In genomic region chr18:74715865-74716712, GRCh38 we compare ENCODE assay signal across 16 cellular contexts.
DNase-seq lines count a peak whose midpoint lies in the region; ATAC-seq and TF ChIP-seq lines count a peak whose summit lies in the region.
"Had no signal": no experiment of that assay in that cellular context is flagged by ENCODE, and none has a peak within 500 bp of the region (broad histone marks: within the 10 kb centered on the region; RNA-seq: fewer than 3 reads in every experiment).

No MANE protein-coding gene starts in this region.

- no peak for TF ChIP-seq EP300 in gastroesophageal sphincter (IDR thresholded peaks at IDR 0.05)

- peaks cover 4% of the 10 kb centered on the region for H3K4me1 Mint-ChIP-seq in T-helper 2 cell treated with Interferon-gamma antibody and Interleukin-4, amounts not matched to agents 5 μg/mL and 100 μg/mL, for 36 hours (ENCODE audit: low read depth)

- no peaks in the 10 kb centered on the region for H3K9me3 ChIP-seq in gastroesophageal sphincter
- H3K9me3 ChIP-seq: HAP-1 had no signal

- WGBS in gastroesophageal sphincter (ENCODE audit: low coverage in 1 of 2), 2 donors = 58% methylated on average over 5 of the region's 5 CpGs

- DNase-seq in NCI-H1105 treated with DMSO at 0.1 percent for 48 hours (lab: John Stamatoyannopoulos, UW) (peak; percentile 56), NCI-H69 (lab: John Stamatoyannopoulos, UW) (peak; percentile 56), left lobe of liver (ENCODE audit: low spot score) (no peak), substantia nigra (lab: John Stamatoyannopoulos, UW) (no peak)
- no peak for DNase-seq in T-helper 2 cell treated with Interferon-gamma antibody and Interleukin-4, amounts not matched to agents 5 μg/mL and 100 μg/mL, for 36 hours (ENCODE audit: low spot score)
- DNase-seq: CD4-positive, alpha-beta T cell; NCI-H1436 treated with DMSO at 0.1 percent for 48 hours; NCI-H2107; NCI-H345 had no signal

- peak; percentile 93 for ATAC-seq in left lobe of liver
- no peak for ATAC-seq in HG02642 (IDR thresholded peaks at IDR 0.05; ENCODE audit: poor library complexity, unreplicated experiment)
- ATAC-seq in gastroesophageal sphincter = no peak
- ATAC-seq: K562, Panc1, Right ventricle myocardium inferior had no signal

- no peaks in the 10 kb centered on the region for H3K36me3 ChIP-seq in gastroesophageal sphincter
- H3K36me3 ChIP-seq: HAP-1 had no signal

- H3K27ac ChIP-seq in substantia nigra (ENCODE audit: low read depth, low read length, poor library complexity, severe bottlenecking) (peak overlapping the region; percentile 4), gastroesophageal sphincter (no peak overlapping the region)

- no peak overlapping the region for H3K4me3 Mint-ChIP-seq in T-helper 2 cell treated with Interferon-gamma antibody and Interleukin-4, amounts not matched to agents 5 μg/mL and 100 μg/mL, for 36 hours
- H3K4me3 Mint-ChIP-seq: B cell; CD4-positive, alpha-beta T cell had no signal

- no peaks in the 10 kb centered on the region for H3K27me3 Mint-ChIP-seq in T-helper 2 cell treated with Interferon-gamma antibody and Interleukin-4, amounts not matched to agents 5 μg/mL and 100 μg/mL, for 36 hours (ENCODE audit: low read depth)
- H3K27me3 Mint-ChIP-seq: B cell; CD4-positive, alpha-beta T cell had no signal

- TF ChIP-seq CTCF in gastroesophageal sphincter (IDR thresholded peaks at IDR 0.05) = no peak

- no peaks in the 10 kb centered on the region for H3K27me3 ChIP-seq in gastroesophageal sphincter

- no peak for TF ChIP-seq POLR2A in gastroesophageal sphincter (IDR thresholded peaks at IDR 0.05)

- H3K36me3 Mint-ChIP-seq in T-helper 2 cell treated with Interferon-gamma antibody and Interleukin-4, amounts not matched to agents 5 μg/mL and 100 μg/mL, for 36 hours (ENCODE audit: low read depth) = no peaks in the 10 kb centered on the region

- H3K4me1 ChIP-seq in gastroesophageal sphincter = no peaks in the 10 kb centered on the region

- H3K4me3 ChIP-seq in gastroesophageal sphincter = no peak overlapping the region
- H3K4me3 ChIP-seq: HAP-1, K562 had no signal

- no peak overlapping the region for H3K27ac Mint-ChIP-seq in T-helper 2 cell treated with Interferon-gamma antibody and Interleukin-4, amounts not matched to agents 5 μg/mL and 100 μg/mL, for 36 hours
- H3K27ac Mint-ChIP-seq: B cell; CD4-positive, alpha-beta T cell had no signal

- no peaks in the 10 kb centered on the region for H3K9me3 Mint-ChIP-seq in T-helper 2 cell treated with Interferon-gamma antibody and Interleukin-4, amounts not matched to agents 5 μg/mL and 100 μg/mL, for 36 hours

Comparison
In these comparisons a context has a peak if more than half of its experiments do, and no peak if none do; other contexts are left out.
1. DNase-seq: peak in NCI-H1105 treated with DMSO at 0.1 percent for 48 hours (single experiment) and NCI-H69 (single experiment); none in left lobe of liver (single experiment), substantia nigra (0 of 49) and T-helper 2 cell treated with Interferon-gamma antibody and Interleukin-4, amounts not matched to agents 5 μg/mL and 100 μg/mL, for 36 hours (single experiment).